Comparison of ENCODE assay signal across 26 cellular contexts in the genomic region with DNA sequence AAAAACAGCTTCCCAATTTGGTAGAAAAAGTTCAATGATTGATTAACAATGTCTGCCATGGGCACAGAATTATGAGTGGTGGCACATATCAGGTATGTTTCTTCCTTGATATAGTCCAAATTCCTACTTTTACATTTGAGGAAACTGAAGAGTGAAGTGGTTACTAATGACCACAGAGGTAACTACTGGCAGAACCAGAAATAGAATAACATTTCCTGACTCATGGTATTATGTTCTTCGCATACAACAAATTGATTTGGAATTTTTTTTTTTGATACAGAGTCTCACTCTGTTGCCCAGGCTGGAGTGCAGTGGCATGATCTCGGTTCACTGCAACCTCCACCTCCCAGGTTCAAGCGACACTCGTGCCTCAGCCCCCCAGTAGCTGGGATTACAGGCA.
"Had no signal": no experiment of that assay in that cellular context is flagged by ENCODE, and none has a peak within 500 bp of the region (broad histone marks: within the 10 kb centered on the region; RNA-seq: fewer than 3 reads in every experiment).

No MANE protein-coding gene starts in this region.

- H3K9me3 ChIP-seq: ascending aorta, esophagus muscularis mucosa, right atrium auricular region, stomach, thyroid gland, upper lobe of left lung had no signal

- H3K36me3 Mint-ChIP-seq: brain; memory B cell; naive thymus-derived CD8-positive, alpha-beta T cell; stimulated activated naive B cell treated with anti-CD40 and anti-IgM and Interleukin-4, amounts not matched to agents 10 μg/mL and 1 μg/mL and 100 μg/mL, for 72 hours had no signal

- H3K9me3 Mint-ChIP-seq: activated naive CD4-positive, alpha-beta T cell treated with anti-CD3 and anti-CD28 coated beads, Interleukin-2, amount 10 ng/mL, durations not matched to agents 7 days and 5 days; brain; effector memory CD8-positive, alpha-beta T cell; memory B cell; naive thymus-derived CD8-positive, alpha-beta T cell; neural crest cell; stimulated activated naive B cell treated with anti-CD40 and anti-IgM and Interleukin-4, amounts not matched to agents 10 μg/mL and 1 μg/mL and 100 μg/mL, for 72 hours had no signal

- DNase-seq: activated CD4-positive, alpha-beta T cell treated with anti-CD3 and anti-CD28 coated beads for 1 hour; activated CD4-positive, alpha-beta T cell treated with anti-CD3 and anti-CD28 coated beads, Interleukin-2, amount 50 U/mL, for 48 hours; activated CD8-positive, alpha-beta memory T cell treated with anti-CD3 and anti-CD28 coated beads for 24 hours; activated effector memory CD4-positive, alpha-beta T cell treated with anti-CD3 and anti-CD28 coated beads, Interleukin-2, amount 50 U/mL, for 16 hours; activated naive CD4-positive, alpha-beta T cell treated with anti-CD3 and anti-CD28 coated beads, Interleukin-2, amount 10 ng/mL, durations not matched to agents 7 days and 5 days; activated naive CD8-positive, alpha-beta T cell treated with anti-CD3 and anti-CD28 coated beads, Interleukin-2, amount 10 ng/mL, durations not matched to agents 7 days and 5 days; caudate nucleus; cortex of kidney; effector memory CD8-positive, alpha-beta T cell; glutamatergic neuron; left colon; naive thymus-derived CD8-positive, alpha-beta T cell; nucleus accumbens; stimulated activated CD4-positive, alpha-beta T cell treated with anti-CD3 and anti-CD28 coated beads, Interleukin-2, amount 100 ng/mL, for 24 hours; stimulated activated naive B cell treated with anti-CD40 and anti-IgM and Interleukin-4, amounts not matched to agents 10 μg/mL and 1 μg/mL and 100 μg/mL, for 72 hours; stomach; thyroid gland; upper lobe of left lung had no signal

- H3K4me2 ChIP-seq: smooth muscle cell had no signal

- H3K27ac Mint-ChIP-seq: activated naive CD4-positive, alpha-beta T cell treated with anti-CD3 and anti-CD28 coated beads, Interleukin-2, amount 10 ng/mL, durations not matched to agents 7 days and 5 days; activated naive CD8-positive, alpha-beta T cell treated with anti-CD3 and anti-CD28 coated beads, Interleukin-2, amount 10 ng/mL, durations not matched to agents 7 days and 5 days; brain; effector memory CD8-positive, alpha-beta T cell; memory B cell; stimulated activated naive B cell treated with anti-CD40 and anti-IgM and Interleukin-4, amounts not matched to agents 10 μg/mL and 1 μg/mL and 100 μg/mL, for 72 hours had no signal

- H3K9ac ChIP-seq: parathyroid adenoma had no signal

- H3K4me3 Mint-ChIP-seq: activated naive CD4-positive, alpha-beta T cell treated with anti-CD3 and anti-CD28 coated beads, Interleukin-2, amount 10 ng/mL, durations not matched to agents 7 days and 5 days; activated naive CD8-positive, alpha-beta T cell treated with anti-CD3 and anti-CD28 coated beads, Interleukin-2, amount 10 ng/mL, durations not matched to agents 7 days and 5 days; brain; effector memory CD8-positive, alpha-beta T cell; memory B cell; naive thymus-derived CD8-positive, alpha-beta T cell; neural crest cell; stimulated activated naive B cell treated with anti-CD40 and anti-IgM and Interleukin-4, amounts not matched to agents 10 μg/mL and 1 μg/mL and 100 μg/mL, for 72 hours had no signal

- H3K4me3 ChIP-seq: ascending aorta, esophagus muscularis mucosa, right atrium auricular region, smooth muscle cell, stomach, thyroid gland, upper lobe of left lung had no signal

- H3K27me3 Mint-ChIP-seq: activated naive CD4-positive, alpha-beta T cell treated with anti-CD3 and anti-CD28 coated beads, Interleukin-2, amount 10 ng/mL, durations not matched to agents 7 days and 5 days; activated naive CD8-positive, alpha-beta T cell treated with anti-CD3 and anti-CD28 coated beads, Interleukin-2, amount 10 ng/mL, durations not matched to agents 7 days and 5 days; brain; effector memory CD8-positive, alpha-beta T cell; memory B cell; naive thymus-derived CD8-positive, alpha-beta T cell; stimulated activated naive B cell treated with anti-CD40 and anti-IgM and Interleukin-4, amounts not matched to agents 10 μg/mL and 1 μg/mL and 100 μg/mL, for 72 hours had no signal

- H2AFZ ChIP-seq: parathyroid adenoma had no signal

- H3K27ac ChIP-seq: esophagus muscularis mucosa, parathyroid adenoma, right atrium auricular region, stomach, thyroid gland, upper lobe of left lung had no signal

- H3K79me2 ChIP-seq: parathyroid adenoma had no signal

- H3K36me3 ChIP-seq: ascending aorta, esophagus muscularis mucosa, right atrium auricular region, stomach, thyroid gland, upper lobe of left lung had no signal

- ATAC-seq: effector memory CD8-positive, alpha-beta T cell; left colon; naive thymus-derived CD8-positive, alpha-beta T cell; stimulated activated naive B cell treated with anti-CD40 and anti-IgM and Interleukin-4, amounts not matched to agents 10 μg/mL and 1 μg/mL and 100 μg/mL, for 72 hours had no signal

- H3K27me3 ChIP-seq: ascending aorta, esophagus muscularis mucosa, right atrium auricular region, stomach, thyroid gland, upper lobe of left lung had no signal
